ENCODE assay signal across 12 cellular contexts in the genomic region with DNA sequence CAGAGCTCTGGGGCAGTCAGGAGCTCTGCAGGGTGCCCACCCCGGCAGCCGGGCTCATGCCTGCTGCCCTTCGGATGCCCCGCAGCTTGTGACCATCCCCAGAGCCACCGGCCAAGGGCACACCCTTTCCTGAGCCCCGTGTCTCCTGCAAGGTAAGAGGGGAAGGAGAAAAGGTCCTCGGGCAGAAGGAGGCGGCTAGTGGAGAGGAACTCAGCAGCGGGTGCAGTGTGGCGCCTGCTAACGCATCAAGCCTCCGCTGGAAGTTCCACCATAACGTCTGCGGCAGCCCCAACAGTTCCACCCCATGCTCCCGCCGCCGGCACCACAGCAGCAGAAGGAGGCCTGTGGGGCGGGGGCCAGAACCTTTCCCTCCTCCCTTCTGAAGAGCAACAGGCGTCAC. TPM values are rescaled to one million over a fixed set of nuclear protein-coding genes. Genes with fewer than 3 reads are reported as not detected.
DNase-seq lines count a peak whose midpoint lies in the region; ATAC-seq and TF ChIP-seq lines count a peak whose summit lies in the region.
"Had no signal": no experiment of that assay in that cellular context is flagged by ENCODE, and none has a peak within 500 bp of the region (broad histone marks: within the 10 kb centered on the region; RNA-seq: fewer than 3 reads in every experiment).

No MANE protein-coding gene starts in this region.

- no peaks in the 10 kb centered on the region for H3K27me3 ChIP-seq in PC-3 (ENCODE audit: low read length)

- H3K4me1 ChIP-seq in PC-3 (ENCODE audit: insufficient read depth, low read length) = no peaks in the 10 kb centered on the region

- POLR2A ChIA-PET in PC-3 (lab: Charles Lee; ENCODE audit: unreplicated experiment) = no interaction called here

- no peaks in the 10 kb centered on the region for H3K36me3 ChIP-seq in PC-3 (ENCODE audit: low read depth, low read length)
- H3K36me3 ChIP-seq: neutrophil, thoracic aorta had no signal

- no peak overlapping the region for H3K4me3 ChIP-seq in PC-3 (ENCODE audit: low read length)
- H3K4me3 ChIP-seq: thoracic aorta had no signal

- peaks cover 15% of the 10 kb centered on the region for H3K4me1 Mint-ChIP-seq in activated naive CD4-positive, alpha-beta T cell treated with anti-CD3 and anti-CD28 coated beads, Interleukin-2, amount 50 U/mL, for 24 hours
- H3K4me1 Mint-ChIP-seq in memory B cell = peaks cover 14% of the 10 kb centered on the region

- H3K27ac ChIP-seq in PC-3 (ENCODE audit: low read length) = no peak overlapping the region
- H3K27ac ChIP-seq: neutrophil, thoracic aorta had no signal

- H3K27ac Mint-ChIP-seq in activated naive CD4-positive, alpha-beta T cell treated with anti-CD3 and anti-CD28 coated beads, Interleukin-2, amount 50 U/mL, for 24 hours = no peak overlapping the region
- H3K27ac Mint-ChIP-seq in memory B cell = no peak overlapping the region

- H3K4me2 ChIP-seq in PC-3 (ENCODE audit: low read length) = no peak overlapping the region

- peak overlapping the region; percentile 79 for H3K4me3 Mint-ChIP-seq in activated naive CD4-positive, alpha-beta T cell treated with anti-CD3 and anti-CD28 coated beads, Interleukin-2, amount 50 U/mL, for 24 hours
- H3K4me3 Mint-ChIP-seq in memory B cell = peak overlapping the region; percentile 9

- no peaks in the 10 kb centered on the region for H3K9me3 Mint-ChIP-seq in activated naive CD4-positive, alpha-beta T cell treated with anti-CD3 and anti-CD28 coated beads, Interleukin-2, amount 50 U/mL, for 24 hours
- peaks cover 2% of the 10 kb centered on the region for H3K9me3 Mint-ChIP-seq in memory B cell

- no peaks in the 10 kb centered on the region for H4K20me1 ChIP-seq in PC-3 (ENCODE audit: low read length)

- DNase-seq in Ammon's horn (ENCODE audit: low spot score) (peak; percentile 15), ELF-1 (ENCODE audit: low read depth, low spot score) (peak; percentile 40), memory B cell (ENCODE audit: low spot score in 2 of 2) (no peak), G401 (ENCODE audit: low spot score) (no peak), AML-193 (lab: John Stamatoyannopoulos, UW) (no peak), PC-3 (no peak)
- DNase-seq: aorta, NCI-H2081 had no signal

- CTCF ChIA-PET in PC-3 (lab: Charles Lee) = no interaction called here

- TF ChIP-seq CTCF in PC-3 (conservative IDR thresholded peaks at IDR 0.05; ENCODE audit: low read depth, low read length) = no peak

- BruUV-seq in PC-3 (replicated peaks; lab: Mats Ljungman, UMichigan) = no TSS peak

- H2AFZ ChIP-seq in PC-3 (ENCODE audit: low read length) = no peak overlapping the region

- no peaks in the 10 kb centered on the region for H3K9me3 ChIP-seq in PC-3 (ENCODE audit: low read length)
- H3K9me3 ChIP-seq: neutrophil, thoracic aorta had no signal

- ATAC-seq in memory B cell (ENCODE audit: low read depth) (peak; percentile 52), GM21447 (IDR thresholded peaks at IDR 0.05; ENCODE audit: unreplicated experiment) (no peak), PC-3 (no peak)

- no peaks in the 10 kb centered on the region for H3F3A ChIP-seq in PC-3 (ENCODE audit: low read length, unreplicated experiment)

- H3K27me3 Mint-ChIP-seq in activated naive CD4-positive, alpha-beta T cell treated with anti-CD3 and anti-CD28 coated beads, Interleukin-2, amount 50 U/mL, for 24 hours = peaks cover 33% of the 10 kb centered on the region
- H3K27me3 Mint-ChIP-seq in memory B cell = peaks cover 34% of the 10 kb centered on the region

- no peaks in the 10 kb centered on the region for H3K79me2 ChIP-seq in PC-3 (ENCODE audit: low read length)

- no peaks in the 10 kb centered on the region for H3K9me2 ChIP-seq in PC-3 (replicated peaks; ENCODE audit: low read length)

- H3K36me3 Mint-ChIP-seq in activated naive CD4-positive, alpha-beta T cell treated with anti-CD3 and anti-CD28 coated beads, Interleukin-2, amount 50 U/mL, for 24 hours = no peaks in the 10 kb centered on the region
- no peaks in the 10 kb centered on the region for H3K36me3 Mint-ChIP-seq in memory B cell

- in situ Hi-C loops in G401 (cut with HindIII; ENCODE audit: low sequenced_read_pairs) = no loop called here

- H3K9ac ChIP-seq in PC-3 (ENCODE audit: low read length) = no peak overlapping the region

- intact Hi-C loops in PC-3 (cut with micrococcal nuclease) = no loop called here

RNA-seq across cellular contexts. Expression of gene VWA5B1, which starts 0.9 kb away (rescaled TPM):
- total RNA-seq in G401 (2014; rRNA removed; shearing (Covaris generic)) = not detected in 2 replicates
- not detected in 2 replicates for total RNA-seq in PC-3 (2014; rRNA removed)
- total RNA-seq: aorta, thoracic aorta had no signal

Comparison
In these comparisons a context has a peak if more than half of its experiments do, and no peak if none do; other contexts are left out.
1. DNase-seq: peak in Ammon's horn (single experiment) and ELF-1 (single experiment); none in memory B cell (0 of 2), G401 (single experiment), AML-193 (0 of 2) and PC-3 (single experiment).